In genomic region chr16:67431077-67431804, GRCh38 we compare ENCODE assay signal across 7 cellular contexts. TPM values are rescaled to one million over a fixed set of nuclear protein-coding genes. Genes with fewer than 3 reads are reported as not detected.
A peak's percentile ranks its signal among the peaks of the same experiment; 100 is the strongest.
DNase-seq lines count a peak whose midpoint lies in the region; ATAC-seq and TF ChIP-seq lines count a peak whose summit lies in the region.

HSD11B2 (plus strand) TSS chr16:67431121; CDS start chr16:67431249, 128 bp downstream.

- no peaks in the 10 kb centered on the region for H3K79me2 ChIP-seq in fibroblast of lung (ENCODE audit: control insufficient read depth, insufficient read depth, low read length)

- POLR2A ChIA-PET in naive thymus-derived CD4-positive, alpha-beta T cell (lab: Charles Lee), result no interaction called here

- CTCF ChIA-PET in naive thymus-derived CD4-positive, alpha-beta T cell (lab: Charles Lee), result no interaction called here

- no peak for TF ChIP-seq CTCF in fibroblast of lung (conservative IDR thresholded peaks at IDR 0.05 in 1 of 2, IDR thresholded peaks at IDR 0.05 in 1 of 2; ENCODE audit: low read depth in 1 of 2, low read length in 2 of 2)

- peaks cover 5% of the 10 kb centered on the region for H3K4me1 ChIP-seq in fibroblast of lung (ENCODE audit: control insufficient read depth, extremely low read depth, insufficient read depth, low read length)
- H3K4me1 ChIP-seq in naive thymus-derived CD4-positive, alpha-beta T cell (ENCODE audit: control insufficient read depth in 2 of 2, insufficient read depth in 2 of 2, low read length in 2 of 2), result peaks cover 0 to 5% of the 10 kb centered on the region in 2 donors

- no peaks in the 10 kb centered on the region for H4K20me1 ChIP-seq in fibroblast of lung (ENCODE audit: control insufficient read depth, extremely low read depth, insufficient read depth, low read length)

- H3K9me3 Mint-ChIP-seq in naive thymus-derived CD4-positive, alpha-beta T cell, result peaks cover 0 to 1% (median 0%) of the 10 kb centered on the region in 11 donors

- peaks cover 23% of the 10 kb centered on the region for H3K27me3 ChIP-seq in fibroblast of lung (ENCODE audit: control insufficient read depth, insufficient read depth, low read length)
- peaks cover 5 to 12% of the 10 kb centered on the region in 2 donors for H3K27me3 ChIP-seq in naive thymus-derived CD4-positive, alpha-beta T cell (ENCODE audit: control insufficient read depth in 2 of 2, insufficient read depth in 2 of 2, low read length in 2 of 2)

- H3K27ac ChIP-seq in fibroblast of lung (ENCODE audit: insufficient read depth, low read length), result no peak within 1 kb of the TSS
- no peak within 1 kb of the TSS for H3K27ac ChIP-seq in naive thymus-derived CD4-positive, alpha-beta T cell (ENCODE audit: low read depth, low read length)

- no peaks in the 10 kb centered on the region for H3K9me3 ChIP-seq in fibroblast of lung (ENCODE audit: control insufficient read depth, insufficient read depth, low read depth, low read length)
- H3K9me3 ChIP-seq in naive thymus-derived CD4-positive, alpha-beta T cell (ENCODE audit: control insufficient read depth in 2 of 3, low read length in 3 of 3), result no peaks in the 10 kb centered on the region

- H3K4me2 ChIP-seq in fibroblast of lung (ENCODE audit: extremely low read depth, insufficient read depth, low read length), result peak within 1 kb of the TSS; percentile 68

- H2AFZ ChIP-seq in fibroblast of lung (ENCODE audit: low read length), result no peak within 1 kb of the TSS

- H3K27ac Mint-ChIP-seq in naive thymus-derived CD4-positive, alpha-beta T cell, result no peak within 1 kb of the TSS

- H3K36me3 ChIP-seq in fibroblast of lung (ENCODE audit: control insufficient read depth, insufficient read depth, low read length), result no peaks in the 10 kb centered on the region
- no peaks in the 10 kb centered on the region for H3K36me3 ChIP-seq in naive thymus-derived CD4-positive, alpha-beta T cell (ENCODE audit: control insufficient read depth in 2 of 3, insufficient read depth in 3 of 3, low read length in 3 of 3)

- peaks cover 22 to 50% (median 30%) of the 10 kb centered on the region in 5 donors for H3K27me3 Mint-ChIP-seq in naive thymus-derived CD4-positive, alpha-beta T cell

- DNase-seq in EL (peak; percentile 68), LoVo (ENCODE audit: low spot score) (peak; percentile 78), fibroblast of lung (ENCODE audit: low read depth in 2 of 2) (peak; percentile 36 to 38)
- peak; percentile 60 for DNase-seq in activated CD8-positive, alpha-beta memory T cell treated with anti-CD3 and anti-CD28 coated beads, Interleukin-2, amount 50 U/mL, for 48 hours
- peak in 1 of 9 donors; percentile 60 for DNase-seq in naive thymus-derived CD4-positive, alpha-beta T cell

- no peak within 1 kb of the TSS for H3K9ac ChIP-seq in fibroblast of lung (ENCODE audit: insufficient read depth, low read length)

- peaks cover 0 to 12% (median 4%) of the 10 kb centered on the region in 7 donors for H3K4me1 Mint-ChIP-seq in naive thymus-derived CD4-positive, alpha-beta T cell

- intact Hi-C loops in naive thymus-derived CD4-positive, alpha-beta T cell (cut with micrococcal nuclease), result no loop called here

- H3K4me3 Mint-ChIP-seq in naive thymus-derived CD4-positive, alpha-beta T cell, result peak within 1 kb of the TSS; percentile 63 to 86 (median 80)

- peak within 1 kb of the TSS in 3 of 4 experiments; percentile 31 to 42 (median 34) for H3K4me3 ChIP-seq in fibroblast of lung (replicated peaks in 1 of 4; ENCODE audit: control extremely low read depth in 1 of 4, insufficient read depth in 1 of 4, low read depth in 3 of 4, low read length in 4 of 4)
- H3K4me3 ChIP-seq in naive thymus-derived CD4-positive, alpha-beta T cell (ENCODE audit: low read length), result no peak within 1 kb of the TSS

- ATAC-seq in naive thymus-derived CD4-positive, alpha-beta T cell, result peak; percentile 58
- ATAC-seq in GM18907 (IDR thresholded peaks at IDR 0.05; ENCODE audit: unreplicated experiment) (no peak), HG03108 (IDR thresholded peaks at IDR 0.05; ENCODE audit: unreplicated experiment) (no peak)

- no peaks in the 10 kb centered on the region for H3K36me3 Mint-ChIP-seq in naive thymus-derived CD4-positive, alpha-beta T cell

RNA-seq across cellular contexts. Expression of gene HSD11B2, which starts in this region (rescaled TPM):
- total RNA-seq in fibroblast of lung, result under 0.01 TPM in 1 of 2 replicates, not detected in the other
- 0.09 and 0.15 TPM in 2 replicates for polyA plus RNA-seq in fibroblast of lung
- polyA plus RNA-seq in fibroblast of lung (2012), result 0.14 and 0.26 TPM in 2 replicates
- polyA minus RNA-seq in fibroblast of lung (ENCODE audit: low replicate concordance), result not detected in 2 replicates
- total RNA-seq in naive thymus-derived CD4-positive, alpha-beta T cell, result under 1 TPM in 1 of 5 experiments, not detected in 4; 0.17 TPM
- not detected for polyA plus RNA-seq in naive thymus-derived CD4-positive, alpha-beta T cell

Comparison
In these comparisons a context has a peak if more than half of its experiments do, and no peak if none do; other contexts are left out.
1. Peak in DNase-seq, H3K4me3 ChIP-seq and H3K4me2 ChIP-seq in fibroblast of lung; RNA of the gene not detected or under 1 TPM.
2. Peak in ATAC-seq in naive thymus-derived CD4-positive, alpha-beta T cell; RNA of the gene not detected or under 1 TPM.